In genomic region chr2:73812635-73813034, GRCh38 we compare ENCODE assay signal across 3 cellular contexts.
TF ChIP-seq lines count a peak whose summit lies in the region.

No MANE protein-coding gene starts in this region.

TF ChIP-seq in liver, 16 proteins besides CTCF, POLR2A, EP300 and RAD21:
- TF ChIP-seq YY1 (IDR thresholded peaks at IDR 0.05) (peak; percentile 10), JUND (IDR thresholded peaks at IDR 0.05) (no peak), MAX (IDR thresholded peaks at IDR 0.05) (no peak), GABPA (IDR thresholded peaks at IDR 0.05 in 1 of 2, conservative IDR thresholded peaks at IDR 0.05 in 1 of 2) (peak in 1 of 2 donors; percentile 14), NR2F2 (IDR thresholded peaks at IDR 0.05) (no peak), RXRA (IDR thresholded peaks at IDR 0.05) (peak; percentile 27 to 34), SP1 (IDR thresholded peaks at IDR 0.05) (peak; percentile 51), TAF1 (conservative IDR thresholded peaks at IDR 0.05) (no peak), REST (IDR thresholded peaks at IDR 0.05) (no peak), HNF4G (IDR thresholded peaks at IDR 0.05) (no peak), FOXA2 (IDR thresholded peaks at IDR 0.05) (no peak), HNF4A (conservative IDR thresholded peaks at IDR 0.05) (peak; percentile 44 to 54), EGR1 (IDR thresholded peaks at IDR 0.05; ENCODE audit: low read depth in 2 of 2) (no peak), ATF3 (IDR thresholded peaks at IDR 0.05) (no peak), FOXA1 (IDR thresholded peaks at IDR 0.05) (no peak)
- TF ChIP-seq, protein P1, sequence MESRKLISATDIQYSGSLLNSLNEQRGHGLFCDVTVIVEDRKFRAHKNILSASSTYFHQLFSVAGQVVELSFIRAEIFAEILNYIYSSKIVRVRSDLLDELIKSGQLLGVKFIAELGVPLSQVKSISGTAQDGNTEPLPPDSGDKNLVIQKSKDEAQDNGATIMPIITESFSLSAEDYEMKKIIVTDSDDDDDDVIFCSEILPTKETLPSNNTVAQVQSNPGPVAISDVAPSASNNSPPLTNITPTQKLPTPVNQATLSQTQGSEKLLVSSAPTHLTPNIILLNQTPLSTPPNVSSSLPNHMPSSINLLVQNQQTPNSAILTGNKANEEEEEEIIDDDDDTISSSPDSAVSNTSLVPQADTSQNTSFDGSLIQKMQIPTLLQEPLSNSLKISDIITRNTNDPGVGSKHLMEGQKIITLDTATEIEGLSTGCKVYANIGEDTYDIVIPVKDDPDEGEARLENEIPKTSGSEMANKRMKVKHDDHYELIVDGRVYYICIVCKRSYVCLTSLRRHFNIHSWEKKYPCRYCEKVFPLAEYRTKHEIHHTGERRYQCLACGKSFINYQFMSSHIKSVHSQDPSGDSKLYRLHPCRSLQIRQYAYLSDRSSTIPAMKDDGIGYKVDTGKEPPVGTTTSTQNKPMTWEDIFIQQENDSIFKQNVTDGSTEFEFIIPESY (IDR thresholded peaks at IDR 0.05) = no peak

TF ChIP-seq in HepG2, 621 proteins besides CTCF, POLR2A, EP300 and RAD21:
- TF ChIP-seq ZNF598 (CRISPR knock-in tag; IDR thresholded peaks at IDR 0.05; ENCODE audit: borderline replicate concordance) (no peak), WIZ (CRISPR knock-in tag; IDR thresholded peaks at IDR 0.05) (no peak), FOXP4 (CRISPR knock-in tag; IDR thresholded peaks at IDR 0.05) (no peak), GTF3A (CRISPR knock-in tag; conservative IDR thresholded peaks at IDR 0.05) (no peak), ZNF12 (CRISPR knock-in tag; IDR thresholded peaks at IDR 0.05) (no peak), ZNF724P (CRISPR knock-in tag; IDR thresholded peaks at IDR 0.05; ENCODE audit: borderline replicate concordance) (no peak), FIP1L1 (IDR thresholded peaks at IDR 0.05; ENCODE audit: borderline replicate concordance, insufficient read depth, low read depth, low read length) (no peak), CREB3 (CRISPR knock-in tag; IDR thresholded peaks at IDR 0.05) (no peak), E2F1 (CRISPR knock-in tag; IDR thresholded peaks at IDR 0.05) (no peak), CBFB (CRISPR knock-in tag; IDR thresholded peaks at IDR 0.05) (no peak)

TF ChIP-seq in K562, 482 proteins besides CTCF, POLR2A, EP300 and RAD21:
- TF ChIP-seq SRSF9 (IDR thresholded peaks at IDR 0.05; ENCODE audit: borderline replicate concordance, low read depth, low read length) (no peak), SRSF7 (optimal IDR thresholded peaks at IDR 0.05; ENCODE audit: low read depth, low read length) (no peak), NR4A1 (CRISPR knock-in tag; IDR thresholded peaks at IDR 0.05) (no peak), NR4A1 (tag; IDR thresholded peaks at IDR 0.05) (no peak), RAD51 (IDR thresholded peaks at IDR 0.05; ENCODE audit: borderline replicate concordance, low read depth) (no peak), MTF1 (CRISPR knock-in tag; IDR thresholded peaks at IDR 0.05; ENCODE audit: borderline replicate concordance) (no peak), ZZZ3 (IDR thresholded peaks at IDR 0.05) (no peak), ZNF280A (IDR thresholded peaks at IDR 0.05; ENCODE audit: low read depth, partially characterized antibody) (no peak), STAT6 (CRISPR knock-in tag; IDR thresholded peaks at IDR 0.05) (no peak), CHD2 (IDR thresholded peaks at IDR 0.05; ENCODE audit: low read depth, low read length) (no peak), SAFB (IDR thresholded peaks at IDR 0.05; ENCODE audit: borderline replicate concordance, low read depth, low read length) (no peak), ESRRB (CRISPR knock-in tag; IDR thresholded peaks at IDR 0.05; ENCODE audit: borderline replicate concordance) (no peak), SIRT6 (IDR thresholded peaks at IDR 0.05; ENCODE audit: low read depth, low read length) (no peak), CGGBP1 (CRISPR knock-in tag; IDR thresholded peaks at IDR 0.05) (no peak), HOMEZ (CRISPR knock-in tag; IDR thresholded peaks at IDR 0.05) (no peak), ELF2 (CRISPR knock-in tag; IDR thresholded peaks at IDR 0.05) (no peak), BACH1 (tag; IDR thresholded peaks at IDR 0.05) (no peak), ZNF280B (CRISPR knock-in tag; IDR thresholded peaks at IDR 0.05) (no peak), RBM25 (IDR thresholded peaks at IDR 0.05; ENCODE audit: low read depth, low read length, severe bottlenecking) (no peak), GABPA (tag; conservative IDR thresholded peaks at IDR 0.05; ENCODE audit: low read depth) (no peak), ZBTB8A (IDR thresholded peaks at IDR 0.05; ENCODE audit: partially characterized antibody) (no peak)
